19 cellular contexts compared by ENCODE assay signal in genomic region chr18:12608292-12608691, GRCh38. TPM values are rescaled to one million over a fixed set of nuclear protein-coding genes. Genes with fewer than 3 reads are reported as not detected.
A peak's percentile ranks its signal among the peaks of the same experiment; 100 is the strongest.
DNase-seq lines count a peak whose midpoint lies in the region; ATAC-seq and TF ChIP-seq lines count a peak whose summit lies in the region.
"Had no signal": no experiment of that assay in that cellular context is flagged by ENCODE, and none has a peak within 500 bp of the region (broad histone marks: within the 10 kb centered on the region; RNA-seq: fewer than 3 reads in every experiment).

No MANE protein-coding gene starts in this region.

- H3K9me3 Mint-ChIP-seq in Calu3 (ENCODE audit: low read depth, unreplicated experiment), result no peaks in the 10 kb centered on the region
- H3K9me3 Mint-ChIP-seq in stimulated activated memory B cell treated with anti-CD40 and anti-IgM and Interleukin-4, amounts not matched to agents 10 μg/mL and 1 μg/mL and 100 μg/mL, for 72 hours, result no peaks in the 10 kb centered on the region
- H3K9me3 Mint-ChIP-seq: activated CD4-positive, alpha-beta T cell treated with anti-CD3 and anti-CD28 coated beads, Interleukin-2, amount 10 ng/mL, durations not matched to agents 24 days and 14 days; activated naive CD4-positive, alpha-beta T cell treated with anti-CD3 and anti-CD28 coated beads, Interleukin-2, amount 50 U/mL, for 24 hours; neural progenitor cell had no signal

- no peak for TF ChIP-seq CTCF in Calu3 (IDR thresholded peaks at IDR 0.05; ENCODE audit: unreplicated experiment)
- no peak for TF ChIP-seq CTCF in adrenal gland (IDR thresholded peaks at IDR 0.05)

- BruUV-seq in Calu3 (replicated peaks; lab: Mats Ljungman, UMichigan), result no TSS peak

- H3K27ac Mint-ChIP-seq in Calu3 (ENCODE audit: unreplicated experiment), result peak overlapping the region; percentile 90
- no peak overlapping the region for H3K27ac Mint-ChIP-seq in stimulated activated memory B cell treated with anti-CD40 and anti-IgM and Interleukin-4, amounts not matched to agents 10 μg/mL and 1 μg/mL and 100 μg/mL, for 72 hours
- H3K27ac Mint-ChIP-seq: activated CD4-positive, alpha-beta T cell treated with anti-CD3 and anti-CD28 coated beads, Interleukin-2, amount 10 ng/mL, durations not matched to agents 24 days and 14 days; activated naive CD4-positive, alpha-beta T cell treated with anti-CD3 and anti-CD28 coated beads, Interleukin-2, amount 50 U/mL, for 24 hours; neural progenitor cell had no signal

- no peak overlapping the region for H3K4me3 ChIP-seq in adrenal gland
- H3K4me3 ChIP-seq: neural progenitor cell, SJSA1 had no signal

- TF ChIP-seq POLR2A in adrenal gland (IDR thresholded peaks at IDR 0.05), result no peak

- H3K27me3 Mint-ChIP-seq in Calu3 (ENCODE audit: unreplicated experiment), result no peaks in the 10 kb centered on the region
- no peaks in the 10 kb centered on the region for H3K27me3 Mint-ChIP-seq in stimulated activated memory B cell treated with anti-CD40 and anti-IgM and Interleukin-4, amounts not matched to agents 10 μg/mL and 1 μg/mL and 100 μg/mL, for 72 hours
- H3K27me3 Mint-ChIP-seq: activated naive CD4-positive, alpha-beta T cell treated with anti-CD3 and anti-CD28 coated beads, Interleukin-2, amount 50 U/mL, for 24 hours had no signal

- H3K36me3 ChIP-seq in adrenal gland (replicated peaks in 1 of 2), result no peaks in the 10 kb centered on the region
- H3K36me3 ChIP-seq: neural progenitor cell, SJSA1 had no signal

- no peaks in the 10 kb centered on the region for H3K9me3 ChIP-seq in adrenal gland (replicated peaks in 1 of 3)
- H3K9me3 ChIP-seq: SJSA1 had no signal

- H3K27ac ChIP-seq in adrenal gland, result peak overlapping the region in 1 of 5 donors; percentile 5
- H3K27ac ChIP-seq: neural progenitor cell had no signal

- peak overlapping the region; percentile 54 for H3K4me3 Mint-ChIP-seq in Calu3 (ENCODE audit: low read depth, unreplicated experiment)
- H3K4me3 Mint-ChIP-seq in stimulated activated memory B cell treated with anti-CD40 and anti-IgM and Interleukin-4, amounts not matched to agents 10 μg/mL and 1 μg/mL and 100 μg/mL, for 72 hours, result no peak overlapping the region
- H3K4me3 Mint-ChIP-seq: activated CD4-positive, alpha-beta T cell treated with anti-CD3 and anti-CD28 coated beads, Interleukin-2, amount 10 ng/mL, durations not matched to agents 24 days and 14 days; activated naive CD4-positive, alpha-beta T cell treated with anti-CD3 and anti-CD28 coated beads, Interleukin-2, amount 50 U/mL, for 24 hours; neural progenitor cell had no signal

- ATAC-seq in GM18519 (IDR thresholded peaks at IDR 0.05; ENCODE audit: low FRiP score, unreplicated experiment) (no peak), HG03135 (IDR thresholded peaks at IDR 0.05; ENCODE audit: unreplicated experiment) (no peak)
- ATAC-seq in stimulated activated memory B cell treated with anti-CD40 and anti-IgM and Interleukin-4, amounts not matched to agents 10 μg/mL and 1 μg/mL and 100 μg/mL, for 72 hours, result no peak

- H3K4me1 ChIP-seq in adrenal gland (replicated peaks in 1 of 2), result peaks cover 13 to 31% of the 10 kb centered on the region in 2 donors
- H3K4me1 ChIP-seq: neural progenitor cell had no signal

- WGBS in adrenal gland, 4 donors, result 59 to 67% (median 63%) methylated on average over 1 of the region's 1 CpG

- intact Hi-C loops in Calu3 (cut with micrococcal nuclease; ENCODE audit: unreplicated experiment) (loop anchor here (5.0 kb wide), 2 partner anchors 39 to 94 kb away; partner anchors contain the start of genes CEP76 and PSMG2), adrenal gland (cut with DNase I) (no loop called here)

- CTCF ChIA-PET in Calu3 (lab: Charles Lee), result interaction anchor here (1.1 to 3.5 kb wide), 3 partner anchors 8 to 68 kb away, joined by 5 to 17 read pairs (median 9); no protein-coding TSS in a partner anchor

- H3K36me3 Mint-ChIP-seq in Calu3 (ENCODE audit: insufficient read depth, unreplicated experiment), result peaks cover 35% of the 10 kb centered on the region
- no peaks in the 10 kb centered on the region for H3K36me3 Mint-ChIP-seq in stimulated activated memory B cell treated with anti-CD40 and anti-IgM and Interleukin-4, amounts not matched to agents 10 μg/mL and 1 μg/mL and 100 μg/mL, for 72 hours
- H3K36me3 Mint-ChIP-seq: activated naive CD4-positive, alpha-beta T cell treated with anti-CD3 and anti-CD28 coated beads, Interleukin-2, amount 50 U/mL, for 24 hours had no signal

- peaks cover 87% of the 10 kb centered on the region for H3K4me1 Mint-ChIP-seq in Calu3 (ENCODE audit: low read depth, unreplicated experiment)
- H3K4me1 Mint-ChIP-seq in stimulated activated memory B cell treated with anti-CD40 and anti-IgM and Interleukin-4, amounts not matched to agents 10 μg/mL and 1 μg/mL and 100 μg/mL, for 72 hours, result no peaks in the 10 kb centered on the region
- H3K4me1 Mint-ChIP-seq: activated naive CD4-positive, alpha-beta T cell treated with anti-CD3 and anti-CD28 coated beads, Interleukin-2, amount 50 U/mL, for 24 hours had no signal

- no peak for DNase-seq in Calu3
- peak; percentile 8 for DNase-seq in RPMI7951 (ENCODE audit: low read depth)
- peak; percentile 37 for DNase-seq in dedifferentiated amniotic fluid mesenchymal stem cell (ENCODE audit: extremely low spot score)
- DNase-seq in iris pigment epithelial cell (ENCODE audit: low read depth), result peak; percentile 71
- no peak for DNase-seq in adrenal gland
- DNase-seq: activated CD4-positive, alpha-beta T cell treated with anti-CD3 and anti-CD28 coated beads, Interleukin-2, amount 10 ng/mL, durations not matched to agents 24 days and 14 days; effector memory CD4-positive, alpha-beta T cell; GDM1; glutamatergic neuron; midbrain; NCI-H2029; NCI-H524; substantia nigra had no signal

- no peaks in the 10 kb centered on the region for H3K27me3 ChIP-seq in adrenal gland
- H3K27me3 ChIP-seq: neural progenitor cell, SJSA1 had no signal

RNA-seq across cellular contexts. Expression of gene SPIRE1, which starts 49.6 kb away (rescaled TPM):
- 91.7 and 98.6 TPM in 2 replicates for total RNA-seq in Calu3 (2022)
- 12.2 and 15.7 TPM in 2 replicates for total RNA-seq in RPMI7951 (2014; rRNA removed; shearing (Covaris generic))
- 10 to 100 TPM; 33.1 to 74.0 (median 60.6) TPM for total RNA-seq in adrenal gland
- polyA plus RNA-seq in adrenal gland, result 10 to 100 TPM; 11.7 to 43.5 (median 15.8) TPM

Comparison
In these comparisons a context has a peak if more than half of its experiments do, and no peak if none do; other contexts are left out.
1. DNase-seq: peak in RPMI7951 (single experiment), dedifferentiated amniotic fluid mesenchymal stem cell (single experiment) and iris pigment epithelial cell (single experiment); none in Calu3 (single experiment) and adrenal gland (0 of 7).